Comparison of ENCODE assay signal across 30 cellular contexts in the genomic region with DNA sequence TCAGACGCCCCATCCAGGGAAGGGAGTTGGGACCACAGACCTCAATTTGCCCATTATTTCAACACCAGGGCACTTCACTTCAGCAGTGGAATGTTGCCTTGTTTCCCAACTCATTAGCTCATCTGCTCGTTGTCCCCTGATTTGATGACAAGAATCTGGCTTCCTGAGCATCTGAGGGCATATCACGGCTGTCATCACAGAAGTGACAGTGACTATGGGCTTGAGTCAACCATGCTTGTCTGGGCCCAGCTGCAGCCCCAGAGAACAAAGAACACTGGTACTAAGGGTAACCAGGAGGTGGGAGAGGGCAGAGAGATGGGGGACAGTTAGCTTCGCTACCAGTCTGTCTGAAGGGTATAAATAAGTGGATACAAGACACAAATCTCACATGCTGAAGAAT.
"Had no signal": no experiment of that assay in that cellular context is flagged by ENCODE, and none has a peak within 500 bp of the region (broad histone marks: within the 10 kb centered on the region; RNA-seq: fewer than 3 reads in every experiment).

No MANE protein-coding gene starts in this region.

- H3K4me1 Mint-ChIP-seq: activated CD4-positive, alpha-beta T cell treated with anti-CD3 and anti-CD28 coated beads for 36 hours; nephron; stimulated activated memory B cell treated with anti-CD40 and anti-IgM and Interleukin-4, amounts not matched to agents 10 μg/mL and 1 μg/mL and 100 μg/mL, for 72 hours; stimulated activated naive CD8-positive, alpha-beta T cell treated with anti-CD3 and anti-CD28 coated beads, Interleukin-15, amount 100 ng/mL, for 72 hours had no signal

- H3K27me3 ChIP-seq: brain microvascular endothelial cell had no signal

- H3K27ac ChIP-seq: brain microvascular endothelial cell, heart right ventricle, left ventricle myocardium inferior, suprapubic skin, tibial nerve had no signal

- H3K9me3 Mint-ChIP-seq: activated T-helper 1 cell treated with anti-CD3 and anti-CD28 coated beads, Interleukin-12 subunit alpha, Interleukin-12 subunit beta, Interleukin-2, Interleukin-4 antibody, amounts not matched to agents 30 ng/mL and 10 ng/mL and 1 ng/mL, durations not matched to agents 14 hours and 24 hours and 36 hours; T-helper 2 cell treated with Interferon-gamma antibody and Interleukin-4, amounts not matched to agents 5 μg/mL and 100 μg/mL, for 36 hours had no signal

- H3K4me1 ChIP-seq: heart right ventricle, left ventricle myocardium inferior, suprapubic skin, tibial nerve had no signal

- H3K4me3 ChIP-seq: heart right ventricle, left ventricle myocardium inferior, lung, smooth muscle cell, suprapubic skin, tibial nerve had no signal

- H3K27ac Mint-ChIP-seq: activated CD4-positive, alpha-beta T cell treated with anti-CD3 and anti-CD28 coated beads for 36 hours; activated naive CD4-positive, alpha-beta T cell treated with anti-CD3 and anti-CD28 coated beads for 36 hours; activated naive CD8-positive, alpha-beta T cell treated with anti-CD3 and anti-CD28 coated beads, Interleukin-2, amount 10 ng/mL, durations not matched to agents 7 days and 5 days; activated T-helper 1 cell treated with anti-CD3 and anti-CD28 coated beads, Interleukin-12 subunit alpha, Interleukin-12 subunit beta, Interleukin-2, Interleukin-4 antibody, amounts not matched to agents 30 ng/mL and 10 ng/mL and 1 ng/mL, durations not matched to agents 14 hours and 24 hours and 36 hours; nephron; progenitor cell of endocrine pancreas; stimulated activated memory B cell treated with anti-CD40 and anti-IgM and Interleukin-4, amounts not matched to agents 10 μg/mL and 1 μg/mL and 100 μg/mL, for 72 hours; T-helper 2 cell treated with Interferon-gamma antibody and Interleukin-4, amounts not matched to agents 5 μg/mL and 100 μg/mL, for 36 hours had no signal

- H3K36me3 ChIP-seq: brain microvascular endothelial cell, heart right ventricle, left ventricle myocardium inferior, suprapubic skin, tibial nerve had no signal

- H3K9me3 ChIP-seq: suprapubic skin had no signal

- DNase-seq: activated CD4-positive, alpha-beta T cell treated with anti-CD3 and anti-CD28 coated beads for 36 hours; activated CD4-positive, alpha-beta T cell treated with anti-CD3 and anti-CD28 coated beads, Interleukin-2, amount 50 U/mL, for 4 hours; activated CD4-positive, CD25-positive, alpha-beta regulatory T cell; activated CD8-positive, alpha-beta memory T cell treated with anti-CD3 and anti-CD28 coated beads for 24 hours; activated effector memory CD4-positive, alpha-beta T cell treated with anti-CD3 and anti-CD28 coated beads, Interleukin-2, amount 50 U/mL, for 16 hours; activated naive CD4-positive, alpha-beta T cell treated with anti-CD3 and anti-CD28 coated beads for 36 hours; activated naive CD8-positive, alpha-beta T cell treated with anti-CD3 and anti-CD28 coated beads, Interleukin-2, amount 10 ng/mL, durations not matched to agents 7 days and 5 days; activated T-cell treated with anti-CD3 and anti-CD28 coated beads, Interleukin-2, amount 50 U/mL, for 1 hour; brain microvascular endothelial cell; central memory CD4-positive, alpha-beta T cell; dermis blood vessel endothelial cell; effector memory CD4-positive, alpha-beta T cell; foreskin fibroblast; heart right ventricle; left ventricle myocardium inferior; retina; stimulated activated CD4-positive, alpha-beta T cell treated with anti-CD3 and anti-CD28 coated beads, Interleukin-1b, Interleukin-23, amount 100 ng/mL, for 48 hours; stimulated activated CD4-positive, alpha-beta T cell treated with anti-CD3 and anti-CD28 coated beads, Interleukin-4, amount 100 ng/mL, for 4 hours; stimulated activated CD8-positive, alpha-beta memory T cell treated with anti-CD3 and anti-CD28 coated beads, Interleukin-4, amount 100 ng/mL, for 48 hours; stimulated activated naive CD8-positive, alpha-beta T cell treated with anti-CD3 and anti-CD28 coated beads, Interleukin-15, amount 100 ng/mL, for 72 hours; T-helper 1 cell had no signal

- H3K36me3 Mint-ChIP-seq: activated naive CD8-positive, alpha-beta T cell treated with anti-CD3 and anti-CD28 coated beads, Interleukin-2, amount 10 ng/mL, durations not matched to agents 7 days and 5 days; stimulated activated memory B cell treated with anti-CD40 and anti-IgM and Interleukin-4, amounts not matched to agents 10 μg/mL and 1 μg/mL and 100 μg/mL, for 72 hours had no signal

- H3K4me3 Mint-ChIP-seq: activated CD4-positive, alpha-beta T cell treated with anti-CD3 and anti-CD28 coated beads for 36 hours; activated naive CD4-positive, alpha-beta T cell treated with anti-CD3 and anti-CD28 coated beads for 36 hours; activated naive CD8-positive, alpha-beta T cell treated with anti-CD3 and anti-CD28 coated beads, Interleukin-2, amount 10 ng/mL, durations not matched to agents 7 days and 5 days; activated T-helper 1 cell treated with anti-CD3 and anti-CD28 coated beads, Interleukin-12 subunit alpha, Interleukin-12 subunit beta, Interleukin-2, Interleukin-4 antibody, amounts not matched to agents 30 ng/mL and 10 ng/mL and 1 ng/mL, durations not matched to agents 14 hours and 24 hours and 36 hours; nephron; stimulated activated memory B cell treated with anti-CD40 and anti-IgM and Interleukin-4, amounts not matched to agents 10 μg/mL and 1 μg/mL and 100 μg/mL, for 72 hours; stimulated activated naive CD8-positive, alpha-beta T cell treated with anti-CD3 and anti-CD28 coated beads, Interleukin-15, amount 100 ng/mL, for 72 hours; T-helper 2 cell treated with Interferon-gamma antibody and Interleukin-4, amounts not matched to agents 5 μg/mL and 100 μg/mL, for 36 hours had no signal
